1 cellular context compared by ENCODE assay signal in genomic region chr2:23387849-23388248, GRCh38.
A peak's percentile ranks its signal among the peaks of the same experiment; 100 is the strongest.
TF ChIP-seq lines count a peak whose summit lies in the region.

No MANE protein-coding gene starts in this region.

TF ChIP-seq in HEK293, 187 proteins besides CTCF, POLR2A, EP300 and RAD21 (continued from another document):
- 0 out of 2 replicates have a peak, but pooled peaks have one; percentile 4 for TF ChIP-seq PRDM6 (tag by site-specific recombination; IDR thresholded peaks at IDR 0.05)
